ENCODE assay signal across 1 cellular context in genomic region chr9:106400950-106401349, GRCh38.
TF ChIP-seq lines count a peak whose summit lies in the region.

No MANE protein-coding gene starts in this region.

TF ChIP-seq in HepG2, 621 proteins besides CTCF, POLR2A, EP300 and RAD21 (continued from another document and continues in another):
- TF ChIP-seq ZNF160 (CRISPR knock-in tag; IDR thresholded peaks at IDR 0.05) (0 out of 2 replicates have a peak, but pooled peaks have one; percentile 34), BCL6 (CRISPR knock-in tag; IDR thresholded peaks at IDR 0.05) (peak; percentile 54; the same call in 1 of the 2 replicates), HNRNPL (IDR thresholded peaks at IDR 0.05; ENCODE audit: low read depth, low read length) (no peak), NBN (conservative IDR thresholded peaks at IDR 0.05) (no peak), SOX13 (IDR thresholded peaks at IDR 0.05) (no peak), SOX13 (CRISPR knock-in tag; conservative IDR thresholded peaks at IDR 0.05 in 1 of 2, IDR thresholded peaks at IDR 0.05 in 1 of 2) (peak in 1 of 2 experiments; percentile 77; a peak in 2 of 4 replicates), HHEX (CRISPR knock-in tag; IDR thresholded peaks at IDR 0.05) (no peak), MYC (CRISPR knock-in tag; IDR thresholded peaks at IDR 0.05; ENCODE audit: borderline replicate concordance) (no peak), ZFAT (CRISPR knock-in tag; conservative IDR thresholded peaks at IDR 0.05) (no peak), SOX6 (IDR thresholded peaks at IDR 0.05) (no peak), SOX6 (CRISPR knock-in tag; IDR thresholded peaks at IDR 0.05) (peak; percentile 88), HDAC1 (CRISPR knock-in tag; IDR thresholded peaks at IDR 0.05) (peak; percentile 35; the same call in 1 of the 2 replicates), MIER2 (CRISPR knock-in tag; IDR thresholded peaks at IDR 0.05) (peak; percentile 93), GATAD2A (CRISPR knock-in tag; IDR thresholded peaks at IDR 0.05) (0 out of 2 replicates have a peak, but pooled peaks have one; percentile 22), NFYB (CRISPR knock-in tag; IDR thresholded peaks at IDR 0.05) (no peak), NR2F2 (IDR thresholded peaks at IDR 0.05; ENCODE audit: borderline replicate concordance, low read depth) (peak; percentile 38; the same call in 1 of the 2 replicates), MBD4 (IDR thresholded peaks at IDR 0.05; ENCODE audit: borderline replicate concordance, low read length) (no peak), ZNF253 (CRISPR knock-in tag; IDR thresholded peaks at IDR 0.05; ENCODE audit: borderline replicate concordance) (no peak), ZNF563 (CRISPR knock-in tag; IDR thresholded peaks at IDR 0.05) (no peak), HNF4G (IDR thresholded peaks at IDR 0.05; ENCODE audit: borderline replicate concordance, low read depth, low read length) (peak; percentile 73), HNF4G (CRISPR knock-in tag; IDR thresholded peaks at IDR 0.05; ENCODE audit: borderline replicate concordance, low read depth) (no peak; the same call in 1 of the 2 replicates), ZNF660 (CRISPR knock-in tag; IDR thresholded peaks at IDR 0.05; ENCODE audit: borderline replicate concordance, low read depth) (no peak), NONO (IDR thresholded peaks at IDR 0.05) (no peak), NONO (CRISPR knock-in tag; conservative IDR thresholded peaks at IDR 0.05) (0 out of 2 replicates have a peak, but pooled peaks have one; percentile 24), NCOR1 (IDR thresholded peaks at IDR 0.05; ENCODE audit: borderline replicate concordance, low read length) (peak; percentile 62), CBX1 (IDR thresholded peaks at IDR 0.05; ENCODE audit: low read depth) (no peak), HDAC2 (CRISPR knock-in tag; IDR thresholded peaks at IDR 0.05) (peak; percentile 42; the same call in 1 of the 2 replicates), TCF7 (IDR thresholded peaks at IDR 0.05; ENCODE audit: low read depth) (0 out of 2 replicates have a peak, but pooled peaks have one; percentile 7), ZNF879 (CRISPR knock-in tag; IDR thresholded peaks at IDR 0.05) (no peak), ZSCAN12 (CRISPR knock-in tag; IDR thresholded peaks at IDR 0.05) (no peak), DR1 (CRISPR knock-in tag; IDR thresholded peaks at IDR 0.05) (no peak), SALL1 (CRISPR knock-in tag; IDR thresholded peaks at IDR 0.05) (peak; percentile 68), MIXL1 (CRISPR knock-in tag; IDR thresholded peaks at IDR 0.05) (peak; percentile 58; the same call in 1 of the 2 replicates), DNMT1 (CRISPR knock-in tag; IDR thresholded peaks at IDR 0.05) (no peak), ATF1 (CRISPR knock-in tag; IDR thresholded peaks at IDR 0.05) (no peak), MED1 (CRISPR knock-in tag; IDR thresholded peaks at IDR 0.05) (peak; percentile 20; the same call in 1 of the 2 replicates), FOXO1 (CRISPR knock-in tag; IDR thresholded peaks at IDR 0.05) (no peak), NCOA1 (CRISPR knock-in tag; IDR thresholded peaks at IDR 0.05) (no peak), ZBTB26 (CRISPR knock-in tag; IDR thresholded peaks at IDR 0.05; ENCODE audit: borderline replicate concordance) (peak; percentile 77), ZNF280D (CRISPR knock-in tag; IDR thresholded peaks at IDR 0.05) (no peak), TEAD3 (CRISPR knock-in tag; optimal IDR thresholded peaks at IDR 0.05; ENCODE audit: borderline replicate concordance) (peak; percentile 79), SNAI1 (CRISPR knock-in tag; IDR thresholded peaks at IDR 0.05; ENCODE audit: borderline replicate concordance) (no peak), ZNF761 (CRISPR knock-in tag; conservative IDR thresholded peaks at IDR 0.05) (no peak), ASH2L (IDR thresholded peaks at IDR 0.05; ENCODE audit: insufficient read length, low read depth, low read length) (no peak), SKI (IDR thresholded peaks at IDR 0.05; ENCODE audit: partially characterized antibody) (peak; percentile 40), RNF2 (conservative IDR thresholded peaks at IDR 0.05; ENCODE audit: low read depth) (no peak), NCOA2 (CRISPR knock-in tag; IDR thresholded peaks at IDR 0.05) (0 out of 2 replicates have a peak, but pooled peaks have one; percentile 15), HNF4A (CRISPR knock-in tag; IDR thresholded peaks at IDR 0.05) (peak; percentile 90)
- TF ChIP-seq, protein P1, sequence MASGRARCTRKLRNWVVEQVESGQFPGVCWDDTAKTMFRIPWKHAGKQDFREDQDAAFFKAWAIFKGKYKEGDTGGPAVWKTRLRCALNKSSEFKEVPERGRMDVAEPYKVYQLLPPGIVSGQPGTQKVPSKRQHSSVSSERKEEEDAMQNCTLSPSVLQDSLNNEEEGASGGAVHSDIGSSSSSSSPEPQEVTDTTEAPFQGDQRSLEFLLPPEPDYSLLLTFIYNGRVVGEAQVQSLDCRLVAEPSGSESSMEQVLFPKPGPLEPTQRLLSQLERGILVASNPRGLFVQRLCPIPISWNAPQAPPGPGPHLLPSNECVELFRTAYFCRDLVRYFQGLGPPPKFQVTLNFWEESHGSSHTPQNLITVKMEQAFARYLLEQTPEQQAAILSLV (CRISPR knock-in tag; IDR thresholded peaks at IDR 0.05; ENCODE audit: borderline replicate concordance), result no peak
- TF ChIP-seq, protein P2, sequence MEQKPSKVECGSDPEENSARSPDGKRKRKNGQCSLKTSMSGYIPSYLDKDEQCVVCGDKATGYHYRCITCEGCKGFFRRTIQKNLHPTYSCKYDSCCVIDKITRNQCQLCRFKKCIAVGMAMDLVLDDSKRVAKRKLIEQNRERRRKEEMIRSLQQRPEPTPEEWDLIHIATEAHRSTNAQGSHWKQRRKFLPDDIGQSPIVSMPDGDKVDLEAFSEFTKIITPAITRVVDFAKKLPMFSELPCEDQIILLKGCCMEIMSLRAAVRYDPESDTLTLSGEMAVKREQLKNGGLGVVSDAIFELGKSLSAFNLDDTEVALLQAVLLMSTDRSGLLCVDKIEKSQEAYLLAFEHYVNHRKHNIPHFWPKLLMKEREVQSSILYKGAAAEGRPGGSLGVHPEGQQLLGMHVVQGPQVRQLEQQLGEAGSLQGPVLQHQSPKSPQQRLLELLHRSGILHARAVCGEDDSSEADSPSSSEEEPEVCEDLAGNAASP (CRISPR knock-in tag; IDR thresholded peaks at IDR 0.05; ENCODE audit: borderline replicate concordance), result no peak; the same call in 1 of the 2 replicates
- TF ChIP-seq, protein P3, sequence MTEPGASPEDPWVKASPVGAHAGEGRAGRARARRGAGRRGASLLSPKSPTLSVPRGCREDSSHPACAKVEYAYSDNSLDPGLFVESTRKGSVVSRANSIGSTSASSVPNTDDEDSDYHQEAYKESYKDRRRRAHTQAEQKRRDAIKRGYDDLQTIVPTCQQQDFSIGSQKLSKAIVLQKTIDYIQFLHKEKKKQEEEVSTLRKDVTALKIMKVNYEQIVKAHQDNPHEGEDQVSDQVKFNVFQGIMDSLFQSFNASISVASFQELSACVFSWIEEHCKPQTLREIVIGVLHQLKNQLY (CRISPR knock-in tag; IDR thresholded peaks at IDR 0.05), result no peak
- TF ChIP-seq, protein P4, sequence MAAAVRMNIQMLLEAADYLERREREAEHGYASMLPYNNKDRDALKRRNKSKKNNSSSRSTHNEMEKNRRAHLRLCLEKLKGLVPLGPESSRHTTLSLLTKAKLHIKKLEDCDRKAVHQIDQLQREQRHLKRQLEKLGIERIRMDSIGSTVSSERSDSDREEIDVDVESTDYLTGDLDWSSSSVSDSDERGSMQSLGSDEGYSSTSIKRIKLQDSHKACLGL (CRISPR knock-in tag; IDR thresholded peaks at IDR 0.05), result no peak
- TF ChIP-seq, protein P5, sequence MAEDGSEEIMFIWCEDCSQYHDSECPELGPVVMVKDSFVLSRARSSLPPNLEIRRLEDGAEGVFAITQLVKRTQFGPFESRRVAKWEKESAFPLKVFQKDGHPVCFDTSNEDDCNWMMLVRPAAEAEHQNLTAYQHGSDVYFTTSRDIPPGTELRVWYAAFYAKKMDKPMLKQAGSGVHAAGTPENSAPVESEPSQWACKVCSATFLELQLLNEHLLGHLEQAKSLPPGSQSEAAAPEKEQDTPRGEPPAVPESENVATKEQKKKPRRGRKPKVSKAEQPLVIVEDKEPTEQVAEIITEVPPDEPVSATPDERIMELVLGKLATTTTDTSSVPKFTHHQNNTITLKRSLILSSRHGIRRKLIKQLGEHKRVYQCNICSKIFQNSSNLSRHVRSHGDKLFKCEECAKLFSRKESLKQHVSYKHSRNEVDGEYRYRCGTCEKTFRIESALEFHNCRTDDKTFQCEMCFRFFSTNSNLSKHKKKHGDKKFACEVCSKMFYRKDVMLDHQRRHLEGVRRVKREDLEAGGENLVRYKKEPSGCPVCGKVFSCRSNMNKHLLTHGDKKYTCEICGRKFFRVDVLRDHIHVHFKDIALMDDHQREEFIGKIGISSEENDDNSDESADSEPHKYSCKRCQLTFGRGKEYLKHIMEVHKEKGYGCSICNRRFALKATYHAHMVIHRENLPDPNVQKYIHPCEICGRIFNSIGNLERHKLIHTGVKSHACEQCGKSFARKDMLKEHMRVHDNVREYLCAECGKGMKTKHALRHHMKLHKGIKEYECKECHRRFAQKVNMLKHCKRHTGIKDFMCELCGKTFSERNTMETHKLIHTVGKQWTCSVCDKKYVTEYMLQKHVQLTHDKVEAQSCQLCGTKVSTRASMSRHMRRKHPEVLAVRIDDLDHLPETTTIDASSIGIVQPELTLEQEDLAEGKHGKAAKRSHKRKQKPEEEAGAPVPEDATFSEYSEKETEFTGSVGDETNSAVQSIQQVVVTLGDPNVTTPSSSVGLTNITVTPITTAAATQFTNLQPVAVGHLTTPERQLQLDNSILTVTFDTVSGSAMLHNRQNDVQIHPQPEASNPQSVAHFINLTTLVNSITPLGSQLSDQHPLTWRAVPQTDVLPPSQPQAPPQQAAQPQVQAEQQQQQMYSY (CRISPR knock-in tag; IDR thresholded peaks at IDR 0.05), result no peak
- TF ChIP-seq, protein P6, sequence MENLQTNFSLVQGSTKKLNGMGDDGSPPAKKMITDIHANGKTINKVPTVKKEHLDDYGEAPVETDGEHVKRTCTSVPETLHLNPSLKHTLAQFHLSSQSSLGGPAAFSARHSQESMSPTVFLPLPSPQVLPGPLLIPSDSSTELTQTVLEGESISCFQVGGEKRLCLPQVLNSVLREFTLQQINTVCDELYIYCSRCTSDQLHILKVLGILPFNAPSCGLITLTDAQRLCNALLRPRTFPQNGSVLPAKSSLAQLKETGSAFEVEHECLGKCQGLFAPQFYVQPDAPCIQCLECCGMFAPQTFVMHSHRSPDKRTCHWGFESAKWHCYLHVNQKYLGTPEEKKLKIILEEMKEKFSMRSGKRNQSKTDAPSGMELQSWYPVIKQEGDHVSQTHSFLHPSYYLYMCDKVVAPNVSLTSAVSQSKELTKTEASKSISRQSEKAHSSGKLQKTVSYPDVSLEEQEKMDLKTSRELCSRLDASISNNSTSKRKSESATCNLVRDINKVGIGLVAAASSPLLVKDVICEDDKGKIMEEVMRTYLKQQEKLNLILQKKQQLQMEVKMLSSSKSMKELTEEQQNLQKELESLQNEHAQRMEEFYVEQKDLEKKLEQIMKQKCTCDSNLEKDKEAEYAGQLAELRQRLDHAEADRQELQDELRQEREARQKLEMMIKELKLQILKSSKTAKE (CRISPR knock-in tag; IDR thresholded peaks at IDR 0.05; ENCODE audit: borderline replicate concordance), result peak; percentile 35; the same call in 1 of the 2 replicates
